In genomic region chr13:30006246-30006645, GRCh38 we compare ENCODE assay signal across 23 cellular contexts.
A peak's percentile ranks its signal among the peaks of the same experiment; 100 is the strongest.
DNase-seq lines count a peak whose midpoint lies in the region; ATAC-seq lines count a peak whose summit lies in the region.
"Had no signal": no experiment of that assay in that cellular context is flagged by ENCODE, and none has a peak within 500 bp of the region (broad histone marks: within the 10 kb centered on the region; RNA-seq: fewer than 3 reads in every experiment).

No MANE protein-coding gene starts in this region.

- H3K9me3 Mint-ChIP-seq in stimulated activated naive CD8-positive, alpha-beta T cell treated with anti-CD3 and anti-CD28 coated beads, Interleukin-15, amount 100 ng/mL, for 72 hours: no peaks in the 10 kb centered on the region
- H3K9me3 Mint-ChIP-seq in T-helper 1 cell treated with Interleukin-12 subunit alpha and Interleukin-12 subunit beta and Interleukin-4 antibody, amounts not matched to agents 30 μg/mL and 1 μg/mL, for 36 hours: no peaks in the 10 kb centered on the region
- H3K9me3 Mint-ChIP-seq: CD4-positive, alpha-beta memory T cell had no signal

- H3K36me3 Mint-ChIP-seq in T-helper 1 cell treated with Interleukin-12 subunit alpha and Interleukin-12 subunit beta and Interleukin-4 antibody, amounts not matched to agents 30 μg/mL and 1 μg/mL, for 36 hours (ENCODE audit: low read depth): no peaks in the 10 kb centered on the region
- H3K36me3 Mint-ChIP-seq: CD4-positive, alpha-beta memory T cell had no signal

- peaks cover 25% of the 10 kb centered on the region for H3K4me1 Mint-ChIP-seq in stimulated activated naive CD8-positive, alpha-beta T cell treated with anti-CD3 and anti-CD28 coated beads, Interleukin-15, amount 100 ng/mL, for 72 hours
- H3K4me1 Mint-ChIP-seq in T-helper 1 cell treated with Interleukin-12 subunit alpha and Interleukin-12 subunit beta and Interleukin-4 antibody, amounts not matched to agents 30 μg/mL and 1 μg/mL, for 36 hours (ENCODE audit: low read depth): peaks cover 33% of the 10 kb centered on the region
- H3K4me1 Mint-ChIP-seq: B cell had no signal

- no peaks in the 10 kb centered on the region for H3K27me3 Mint-ChIP-seq in stimulated activated naive CD8-positive, alpha-beta T cell treated with anti-CD3 and anti-CD28 coated beads, Interleukin-15, amount 100 ng/mL, for 72 hours
- peaks cover 29% of the 10 kb centered on the region for H3K27me3 Mint-ChIP-seq in T-helper 1 cell treated with Interleukin-12 subunit alpha and Interleukin-12 subunit beta and Interleukin-4 antibody, amounts not matched to agents 30 μg/mL and 1 μg/mL, for 36 hours (ENCODE audit: low read depth)

- peak overlapping the region in 1 of 2 donors; percentile 5 for H3K4me3 Mint-ChIP-seq in stimulated activated naive CD8-positive, alpha-beta T cell treated with anti-CD3 and anti-CD28 coated beads, Interleukin-15, amount 100 ng/mL, for 72 hours
- H3K4me3 Mint-ChIP-seq in T-helper 1 cell treated with Interleukin-12 subunit alpha and Interleukin-12 subunit beta and Interleukin-4 antibody, amounts not matched to agents 30 μg/mL and 1 μg/mL, for 36 hours: peak overlapping the region; percentile 22
- H3K4me3 Mint-ChIP-seq: B cell; CD4-positive, alpha-beta memory T cell had no signal

- DNase-seq in NOMO-1 treated with DMSO at 0.1 percent for 48 hours (lab: John Stamatoyannopoulos, UW; ENCODE audit: unreplicated experiment): peak; percentile 4
- DNase-seq in NOMO-1 (lab: John Stamatoyannopoulos, UW; ENCODE audit: unreplicated experiment in 2 of 2): no peak
- no peak for DNase-seq in stimulated activated naive CD8-positive, alpha-beta T cell treated with anti-CD3 and anti-CD28 coated beads, Interleukin-15, amount 100 ng/mL, for 72 hours
- DNase-seq in stimulated activated naive CD8-positive, alpha-beta T cell treated with anti-CD3 and anti-CD28 coated beads, Interleukin-15, Interleukin-2, amounts not matched to agents 100 U/mL and 50 U/mL, for 24 hours: no peak
- DNase-seq in mesenteric fat pad (ENCODE audit: low spot score): peak; percentile 47
- DNase-seq: 8988T; CD4-positive, alpha-beta memory T cell; DMS53; GOT3; Karpas-422; MG63; NCI-H187; NCI-H226; NCI-H524; NCI-H82; PC-3; RPMI8226; SIG-M5 had no signal

- ATAC-seq in stimulated activated naive CD8-positive, alpha-beta T cell treated with anti-CD3 and anti-CD28 coated beads, Interleukin-15, amount 100 ng/mL, for 72 hours: peak; percentile 33
- no peak for ATAC-seq in stimulated activated naive CD8-positive, alpha-beta T cell treated with anti-CD3 and anti-CD28 coated beads, Interleukin-15, Interleukin-2, amounts not matched to agents 100 U/mL and 50 U/mL, for 24 hours
- no peak for ATAC-seq in HG03097 (IDR thresholded peaks at IDR 0.05; ENCODE audit: low FRiP score, unreplicated experiment)
- no peak for ATAC-seq in GM21737 (IDR thresholded peaks at IDR 0.05; ENCODE audit: unreplicated experiment)
- ATAC-seq: PC-3, SK-N-SH treated with all-trans-retinoic acid at 6 μM for 48 hours had no signal

- H3K27ac Mint-ChIP-seq in stimulated activated naive CD8-positive, alpha-beta T cell treated with anti-CD3 and anti-CD28 coated beads, Interleukin-15, amount 100 ng/mL, for 72 hours: peak overlapping the region in 1 of 2 donors; percentile 42
- H3K27ac Mint-ChIP-seq in T-helper 1 cell treated with Interleukin-12 subunit alpha and Interleukin-12 subunit beta and Interleukin-4 antibody, amounts not matched to agents 30 μg/mL and 1 μg/mL, for 36 hours: peak overlapping the region; percentile 12
- H3K27ac Mint-ChIP-seq: B cell had no signal

Comparison
In these comparisons a context has a peak if more than half of its experiments do, and no peak if none do; other contexts are left out.
1. DNase-seq: peak in NOMO-1 treated with DMSO at 0.1 percent for 48 hours (single experiment) and mesenteric fat pad (single experiment); none in NOMO-1 (0 of 2), stimulated activated naive CD8-positive, alpha-beta T cell treated with anti-CD3 and anti-CD28 coated beads, Interleukin-15, amount 100 ng/mL, for 72 hours (0 of 2) and stimulated activated naive CD8-positive, alpha-beta T cell treated with anti-CD3 and anti-CD28 coated beads, Interleukin-15, Interleukin-2, amounts not matched to agents 100 U/mL and 50 U/mL, for 24 hours (single experiment).